Comparison of ENCODE assay signal across 22 cellular contexts in the genomic region with DNA sequence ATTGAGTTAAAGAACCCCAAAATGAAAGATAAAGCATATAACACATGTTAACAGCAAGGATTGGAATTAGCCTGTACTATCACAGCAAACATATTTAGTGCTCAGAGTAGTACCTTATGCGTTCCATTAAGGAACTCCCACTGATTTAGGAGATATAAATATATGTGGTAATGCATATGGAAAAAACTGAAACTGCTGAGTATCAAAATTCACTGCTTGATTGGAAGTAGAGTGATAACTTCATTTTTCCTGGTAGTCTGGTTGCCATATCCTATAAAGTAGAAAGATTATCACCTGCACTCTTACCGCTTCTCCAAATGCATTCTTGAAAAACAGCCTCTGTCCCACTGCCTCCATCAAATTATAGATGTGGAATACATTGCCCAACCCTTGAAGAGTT.
"Had no signal": no experiment of that assay in that cellular context is flagged by ENCODE, and none has a peak within 500 bp of the region (broad histone marks: within the 10 kb centered on the region; RNA-seq: fewer than 3 reads in every experiment).

No MANE protein-coding gene starts in this region.

- H3K9me3 ChIP-seq: breast epithelium had no signal

- H3K4me3 ChIP-seq: breast epithelium had no signal

- H3K36me3 ChIP-seq: breast epithelium, WERI-Rb-1 had no signal

- H3K4me3 Mint-ChIP-seq: activated CD8-positive, alpha-beta T cell treated with anti-CD3 and anti-CD28 coated beads, Interleukin-2, amount 10 ng/mL, durations not matched to agents 7 days and 5 days; activated naive CD8-positive, alpha-beta T cell treated with anti-CD3 and anti-CD28 coated beads, Interleukin-2, amount 10 ng/mL, durations not matched to agents 7 days and 5 days; T-helper 1 cell treated with Interleukin-12 subunit alpha and Interleukin-12 subunit beta and Interleukin-4 antibody, amounts not matched to agents 30 μg/mL and 1 μg/mL, for 36 hours had no signal

- H3K27ac ChIP-seq: breast epithelium, WERI-Rb-1 had no signal

- H3K4me1 ChIP-seq: breast epithelium had no signal

- H3K27me3 ChIP-seq: breast epithelium had no signal

- DNase-seq: activated CD4-positive, alpha-beta T cell treated with anti-CD3 and anti-CD28 coated beads for 48 hours; activated CD4-positive, alpha-beta T cell treated with anti-CD3 and anti-CD28 coated beads, Interleukin-2, amount 50 U/mL, for 4 hours; activated CD8-positive, alpha-beta memory T cell treated with anti-CD3 and anti-CD28 coated beads, Interleukin-2, amount 50 U/mL, for 48 hours; activated CD8-positive, alpha-beta T cell treated with anti-CD3 and anti-CD28 coated beads, Interleukin-2, amount 10 ng/mL, durations not matched to agents 7 days and 5 days; activated naive CD4-positive, alpha-beta T cell treated with anti-CD3 and anti-CD28 coated beads, Interleukin-2, amount 50 U/mL, for 16 hours; activated naive CD8-positive, alpha-beta T cell treated with anti-CD3 and anti-CD28 coated beads, Interleukin-2, amount 10 ng/mL, durations not matched to agents 7 days and 5 days; activated T-cell treated with anti-CD3 and anti-CD28 coated beads, Interleukin-2, amount 50 U/mL, for 1 hour; aorta; central memory CD4-positive, alpha-beta T cell; Kasumi-1; NCI-H1105 treated with DMSO at 0.1 percent for 48 hours; NCI-H1436 treated with DMSO at 0.1 percent for 48 hours; NCI-H187; NCI-H2081; NCI-H524; SHP77 treated with DMSO at 0.1 percent for 48 hours; T-helper 9 cell; WERI-Rb-1 had no signal

- H3K27me3 Mint-ChIP-seq: activated naive CD8-positive, alpha-beta T cell treated with anti-CD3 and anti-CD28 coated beads, Interleukin-2, amount 10 ng/mL, durations not matched to agents 7 days and 5 days had no signal

- H3K27ac Mint-ChIP-seq: activated CD8-positive, alpha-beta T cell treated with anti-CD3 and anti-CD28 coated beads, Interleukin-2, amount 10 ng/mL, durations not matched to agents 7 days and 5 days; activated naive CD8-positive, alpha-beta T cell treated with anti-CD3 and anti-CD28 coated beads, Interleukin-2, amount 10 ng/mL, durations not matched to agents 7 days and 5 days; T-helper 1 cell treated with Interleukin-12 subunit alpha and Interleukin-12 subunit beta and Interleukin-4 antibody, amounts not matched to agents 30 μg/mL and 1 μg/mL, for 36 hours had no signal

- H3K9me3 Mint-ChIP-seq: activated naive CD8-positive, alpha-beta T cell treated with anti-CD3 and anti-CD28 coated beads, Interleukin-2, amount 10 ng/mL, durations not matched to agents 7 days and 5 days; T-helper 1 cell treated with Interleukin-12 subunit alpha and Interleukin-12 subunit beta and Interleukin-4 antibody, amounts not matched to agents 30 μg/mL and 1 μg/mL, for 36 hours had no signal

- FAIRE-seq: TTC549 had no signal

- ATAC-seq: activated CD4-positive, CD25-positive, alpha-beta regulatory T cell treated with anti-CD3 and anti-CD28 coated beads, Interleukin-2, amount 50 U/mL, for 24 hours; activated CD8-positive, alpha-beta T cell treated with anti-CD3 and anti-CD28 coated beads, Interleukin-2, amount 10 ng/mL, durations not matched to agents 7 days and 5 days had no signal
